Comparison of ENCODE assay signal across 21 cellular contexts in the genomic region with DNA sequence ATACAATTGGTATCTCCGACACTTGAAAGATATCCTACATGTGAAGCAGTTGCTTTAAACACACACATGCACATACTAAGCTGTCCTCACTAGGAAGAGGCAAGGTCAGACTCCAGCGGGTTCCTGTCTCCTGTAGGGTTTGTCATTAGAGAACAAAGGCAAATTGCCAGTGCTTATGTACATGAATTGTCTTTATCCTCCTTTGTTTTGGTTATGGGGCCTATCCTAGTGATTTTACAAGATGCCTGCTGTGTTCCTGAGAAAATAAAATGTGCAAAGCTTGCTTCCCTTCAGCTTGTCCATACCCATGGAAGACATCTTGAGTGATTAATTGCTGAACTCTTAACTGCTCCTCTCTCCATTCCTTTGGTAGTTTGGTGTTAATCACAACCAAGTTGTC.
DNase-seq lines count a peak whose midpoint lies in the region; TF ChIP-seq lines count a peak whose summit lies in the region.
"Had no signal": no experiment of that assay in that cellular context is flagged by ENCODE, and none has a peak within 500 bp of the region (broad histone marks: within the 10 kb centered on the region; RNA-seq: fewer than 3 reads in every experiment).

No MANE protein-coding gene starts in this region.

- H4K20me1 ChIP-seq in GM23248 (ENCODE audit: insufficient read depth): no peaks in the 10 kb centered on the region

- no TSS peak for BruUV-seq in A673 (replicated peaks; lab: Mats Ljungman, UMichigan)

- 95 to 96% methylated on average over 2 of the region's 2 CpGs for WGBS in GM23248 (ENCODE audit: low coverage in 1 of 2, low lambda C conversion rate in 2 of 2, missing lambda C conversion rate in 2 of 2), 2 experiments
- 69% methylated on average over 2 of the region's 2 CpGs for WGBS in esophagus muscularis mucosa

- no peaks in the 10 kb centered on the region for H3K9me3 Mint-ChIP-seq in CD4-positive, alpha-beta memory T cell
- H3K9me3 Mint-ChIP-seq in HFFc6: no peaks in the 10 kb centered on the region
- H3K9me3 Mint-ChIP-seq: activated naive CD8-positive, alpha-beta T cell treated with anti-CD3 and anti-CD28 coated beads, Interleukin-2, amount 50 U/mL, for 24 hours; CD14-positive monocyte; dendritic cell treated with granulocyte-macrophage colony-stimulating factor and Interleukin-4, amounts not matched to agents 40 ng/mL and 50 ng/mL, for 4 days; memory B cell had no signal

- H3K79me2 ChIP-seq in GM23248 (ENCODE audit: insufficient read depth): no peaks in the 10 kb centered on the region

- H3F3A ChIP-seq in GM23248 (ENCODE audit: insufficient read depth): peaks cover 6% of the 10 kb centered on the region; the same call in 1 of the 2 replicates

- TF ChIP-seq EP300 in esophagus muscularis mucosa (IDR thresholded peaks at IDR 0.05): no peak

- peaks cover 0 to 3% of the 10 kb centered on the region in 2 donors for H3K36me3 Mint-ChIP-seq in CD4-positive, alpha-beta memory T cell
- H3K36me3 Mint-ChIP-seq in HFFc6 (ENCODE audit: low read depth): no peaks in the 10 kb centered on the region
- H3K36me3 Mint-ChIP-seq: CD14-positive monocyte, memory B cell had no signal

- H2AFZ ChIP-seq in GM23248: peak overlapping the region; percentile 62
- H2AFZ ChIP-seq: GM23338, PC-9 had no signal

- H3K27ac Mint-ChIP-seq in CD4-positive, alpha-beta memory T cell: no peak overlapping the region
- H3K27ac Mint-ChIP-seq in HFFc6: no peak overlapping the region
- H3K27ac Mint-ChIP-seq: activated naive CD8-positive, alpha-beta T cell treated with anti-CD3 and anti-CD28 coated beads, Interleukin-2, amount 50 U/mL, for 24 hours; CD14-positive monocyte; dendritic cell treated with granulocyte-macrophage colony-stimulating factor and Interleukin-4, amounts not matched to agents 40 ng/mL and 50 ng/mL, for 4 days; GM23338; memory B cell had no signal

- H3K4me1 ChIP-seq in A673 (ENCODE audit: insufficient read depth, low read length, poor library complexity, severe bottlenecking) (peaks cover 11% of the 10 kb centered on the region), GM23248 (ENCODE audit: insufficient read depth) (peaks cover 27% of the 10 kb centered on the region), esophagus muscularis mucosa (no peaks in the 10 kb centered on the region)
- H3K4me1 ChIP-seq in CD4-positive, alpha-beta memory T cell (ENCODE audit: insufficient read depth, low read length): peaks cover 21% of the 10 kb centered on the region
- H3K4me1 ChIP-seq: right atrium auricular region, upper lobe of left lung had no signal

- H3K36me3 ChIP-seq in A673 (ENCODE audit: insufficient read depth, low read length, poor library complexity, severe bottlenecking): no peaks in the 10 kb centered on the region
- no peaks in the 10 kb centered on the region for H3K36me3 ChIP-seq in GM23248 (ENCODE audit: low read depth)
- no peaks in the 10 kb centered on the region for H3K36me3 ChIP-seq in esophagus muscularis mucosa
- H3K36me3 ChIP-seq in CD4-positive, alpha-beta memory T cell (ENCODE audit: insufficient read depth, low read length): no peaks in the 10 kb centered on the region
- H3K36me3 ChIP-seq: cardiac muscle cell, heart left ventricle, right atrium auricular region, upper lobe of left lung had no signal

- TF ChIP-seq CTCF in A673 (conservative IDR thresholded peaks at IDR 0.05; ENCODE audit: low read depth, low read length) (no peak), esophagus muscularis mucosa (IDR thresholded peaks at IDR 0.05) (no peak), HFFc6 (IDR thresholded peaks at IDR 0.05) (no peak)

- TF ChIP-seq POLR2A in esophagus muscularis mucosa (IDR thresholded peaks at IDR 0.05; ENCODE audit: low read depth): no peak

- no peak overlapping the region for H3K9ac ChIP-seq in GM23248

- H3K27ac ChIP-seq in A673 (ENCODE audit: low read depth, low read length, poor library complexity, severe bottlenecking) (no peak overlapping the region), GM23248 (no peak overlapping the region), esophagus muscularis mucosa (replicated peaks in 1 of 4) (no peak overlapping the region)
- H3K27ac ChIP-seq in CD4-positive, alpha-beta memory T cell (ENCODE audit: low read depth, low read length): no peak overlapping the region
- H3K27ac ChIP-seq: cardiac muscle cell, heart left ventricle, PC-9, right atrium auricular region, upper lobe of left lung had no signal

- peak; percentile 73 for DNase-seq in A673 (ENCODE audit: low spot score)
- DNase-seq in GM23248: no peak
- DNase-seq in NCI-H748 treated with DMSO at 0.1 percent for 48 hours (lab: John Stamatoyannopoulos, UW): peak; percentile 29
- DNase-seq in esophagus muscularis mucosa (ENCODE audit: extremely low spot score): peak; percentile 55
- no peak for DNase-seq in CD4-positive, alpha-beta memory T cell
- DNase-seq in SHP77 treated with DMSO at 0.1 percent for 48 hours (lab: John Stamatoyannopoulos, UW): no peak
- no peak for DNase-seq in NCI-H187 (lab: John Stamatoyannopoulos, UW)
- no peak for DNase-seq in HFFc6
- DNase-seq: activated naive CD8-positive, alpha-beta T cell treated with anti-CD3 and anti-CD28 coated beads, Interleukin-2, amount 50 U/mL, for 24 hours; heart left ventricle; left cardiac atrium; PC-9; SHP77; T-helper 2 cell; upper lobe of left lung had no signal

- in situ Hi-C loops in GM23248 (cut with MboI): no loop called here

- no peaks in the 10 kb centered on the region for H3K9me2 ChIP-seq in GM23248 (ENCODE audit: insufficient read depth)

- no peaks in the 10 kb centered on the region for H3K9me3 ChIP-seq in A673 (ENCODE audit: low read depth, low read length, poor library complexity, severe bottlenecking)
- no peaks in the 10 kb centered on the region for H3K9me3 ChIP-seq in GM23248 (ENCODE audit: low read depth)
- H3K9me3 ChIP-seq in esophagus muscularis mucosa: no peaks in the 10 kb centered on the region
- no peaks in the 10 kb centered on the region for H3K9me3 ChIP-seq in CD4-positive, alpha-beta memory T cell (ENCODE audit: control insufficient read depth in 1 of 2, low read length in 2 of 2)
- H3K9me3 ChIP-seq: heart left ventricle, right atrium auricular region, upper lobe of left lung had no signal

- H3K4me1 Mint-ChIP-seq in CD4-positive, alpha-beta memory T cell: peaks cover 21 to 45% (median 32%) of the 10 kb centered on the region in 4 donors
- H3K4me1 Mint-ChIP-seq in HFFc6 (ENCODE audit: low read depth): peaks cover 24% of the 10 kb centered on the region

- intact Hi-C loops in A673 (cut with micrococcal nuclease; ENCODE audit: unreplicated experiment) (loop anchor here (5.0 kb wide), 2 partner anchors 87 to 497 kb away; a partner anchor contains a TSS), esophagus muscularis mucosa (cut with DNase I) (no loop called here)
- intact Hi-C loops in CD4-positive, alpha-beta memory T cell (cut with micrococcal nuclease): no loop called here

- H3K4me2 ChIP-seq in GM23248 (ENCODE audit: unreplicated experiment): no peak overlapping the region
- H3K4me2 ChIP-seq: GM23338, PC-9 had no signal

- no peaks in the 10 kb centered on the region for H3K27me3 Mint-ChIP-seq in CD4-positive, alpha-beta memory T cell
- no peaks in the 10 kb centered on the region for H3K27me3 Mint-ChIP-seq in HFFc6 (ENCODE audit: insufficient read depth)
- H3K27me3 Mint-ChIP-seq: activated naive CD8-positive, alpha-beta T cell treated with anti-CD3 and anti-CD28 coated beads, Interleukin-2, amount 50 U/mL, for 24 hours; dendritic cell treated with granulocyte-macrophage colony-stimulating factor and Interleukin-4, amounts not matched to agents 40 ng/mL and 50 ng/mL, for 4 days; memory B cell had no signal

- no peaks in the 10 kb centered on the region for H3K27me3 ChIP-seq in A673 (replicated peaks; ENCODE audit: insufficient read depth, low read depth, low read length, poor library complexity)
- H3K27me3 ChIP-seq in GM23248 (replicated peaks; ENCODE audit: insufficient read depth): no peaks in the 10 kb centered on the region
- no peaks in the 10 kb centered on the region for H3K27me3 ChIP-seq in esophagus muscularis mucosa
- H3K27me3 ChIP-seq in CD4-positive, alpha-beta memory T cell (ENCODE audit: insufficient read depth, low read length): no peaks in the 10 kb centered on the region
- H3K27me3 ChIP-seq: cardiac muscle cell, heart left ventricle, right atrium auricular region, upper lobe of left lung had no signal

- no peak overlapping the region for H3K4me3 Mint-ChIP-seq in CD4-positive, alpha-beta memory T cell
- no peak overlapping the region for H3K4me3 Mint-ChIP-seq in HFFc6
- H3K4me3 Mint-ChIP-seq: activated naive CD8-positive, alpha-beta T cell treated with anti-CD3 and anti-CD28 coated beads, Interleukin-2, amount 50 U/mL, for 24 hours; CD14-positive monocyte; dendritic cell treated with granulocyte-macrophage colony-stimulating factor and Interleukin-4, amounts not matched to agents 40 ng/mL and 50 ng/mL, for 4 days; GM23338; memory B cell had no signal

- POLR2A ChIA-PET in A673 (lab: Charles Lee; ENCODE audit: low non-redundant PET): no interaction called here
- POLR2A ChIA-PET in CD4-positive, alpha-beta memory T cell (lab: Charles Lee; ENCODE audit: partially characterized antibody): interaction anchor here (0.8 to 2.0 kb wide), 9 partner anchors 10 to 649 kb away, joined by 3 to 9 read pairs (median 4); a partner anchor contains a TSS

- CTCF ChIA-PET in A673 (lab: Charles Lee): no interaction called here
- CTCF ChIA-PET in CD4-positive, alpha-beta memory T cell (lab: Charles Lee; ENCODE audit: partially characterized antibody): interaction anchor here (0.8 to 2.0 kb wide), 9 partner anchors 8 to 498 kb away, joined by 3 to 9 read pairs (median 4); a partner anchor contains a TSS

- H3K4me3 ChIP-seq in A673 (ENCODE audit: low read depth, low read length, poor library complexity, severe bottlenecking) (no peak overlapping the region), GM23248 (no peak overlapping the region), esophagus muscularis mucosa (no peak overlapping the region)
- H3K4me3 ChIP-seq in CD4-positive, alpha-beta memory T cell (ENCODE audit: low read length in 2 of 2): no peak overlapping the region
- H3K4me3 ChIP-seq: cardiac muscle cell, GM23338, heart left ventricle, PC-9, right atrium auricular region, upper lobe of left lung had no signal

Comparison
In these comparisons a context has a peak if more than half of its experiments do, and no peak if none do; other contexts are left out.
1. DNase-seq: peak in A673 (single experiment), NCI-H748 treated with DMSO at 0.1 percent for 48 hours (single experiment) and esophagus muscularis mucosa (single experiment); none in GM23248 (single experiment), CD4-positive, alpha-beta memory T cell (0 of 5), SHP77 treated with DMSO at 0.1 percent for 48 hours (single experiment), NCI-H187 (0 of 2) and HFFc6 (single experiment).